Comparison of ENCODE assay signal across 8 cellular contexts in genomic region chr2:4354678-4355077, GRCh38.
DNase-seq lines count a peak whose midpoint lies in the region; ATAC-seq and TF ChIP-seq lines count a peak whose summit lies in the region.

No MANE protein-coding gene starts in this region.

- DNase-seq in GM20000 (ENCODE audit: low spot score) (peak; percentile 14), iPS DF 19.7 (ENCODE audit: low read depth, low spot score) (peak; percentile 20), T-helper 9 cell (no peak)

- H3K9ac ChIP-seq in OCI-LY1 (ENCODE audit: low read length) = no peak overlapping the region

- H3K9me2 ChIP-seq in OCI-LY1 (ENCODE audit: low read depth, low read length) = no peaks in the 10 kb centered on the region

- no peaks in the 10 kb centered on the region for H3F3A ChIP-seq in OCI-LY1 (ENCODE audit: insufficient read depth, low read length)

- no peaks in the 10 kb centered on the region for H3K9me3 ChIP-seq in OCI-LY1 (ENCODE audit: low read length)

- no peak for ATAC-seq in HG03342 (IDR thresholded peaks at IDR 0.05; ENCODE audit: unreplicated experiment)
- ATAC-seq in GM21423 (IDR thresholded peaks at IDR 0.05; ENCODE audit: unreplicated experiment) = no peak
- no peak for ATAC-seq in GM21786 (IDR thresholded peaks at IDR 0.05; ENCODE audit: unreplicated experiment)

- H2AFZ ChIP-seq in OCI-LY1 (ENCODE audit: low read length) = no peak overlapping the region

- no peaks in the 10 kb centered on the region for H4K20me1 ChIP-seq in OCI-LY1 (ENCODE audit: insufficient read depth, low read length)

- no peak overlapping the region for H3K4me2 ChIP-seq in OCI-LY1 (ENCODE audit: low read length)

- no peaks in the 10 kb centered on the region for H3K4me1 ChIP-seq in OCI-LY1 (ENCODE audit: insufficient read depth, low read length, severe bottlenecking)

- H3K79me2 ChIP-seq in OCI-LY1 (ENCODE audit: insufficient read depth, low read length) = no peaks in the 10 kb centered on the region

- no peak overlapping the region for H3K4me3 ChIP-seq in OCI-LY1 (ENCODE audit: low read depth, low read length, poor library complexity, severe bottlenecking)

- no peaks in the 10 kb centered on the region for H3K27me3 ChIP-seq in OCI-LY1 (ENCODE audit: insufficient read depth, low read length)

- TF ChIP-seq CTCF in C4-2B (conservative IDR thresholded peaks at IDR 0.05) = peak; percentile 78
- TF ChIP-seq CTCF in GM20000 (IDR thresholded peaks at IDR 0.05; ENCODE audit: extremely low read depth, missing control alignments) = no peak
- TF ChIP-seq CTCF in OCI-LY1 (IDR thresholded peaks at IDR 0.05; ENCODE audit: low read length) = peak; percentile 71

- no peaks in the 10 kb centered on the region for H3K36me3 ChIP-seq in OCI-LY1 (ENCODE audit: insufficient read depth, low read length)

- no peak overlapping the region for H3K27ac ChIP-seq in C4-2B
- H3K27ac ChIP-seq in OCI-LY1 (ENCODE audit: low read depth, low read length, poor library complexity, severe bottlenecking) = no peak overlapping the region
